Comparison of ENCODE assay signal across 20 cellular contexts in genomic region chr11:9019861-9020260, GRCh38.
"Had no signal": no experiment of that assay in that cellular context is flagged by ENCODE, and none has a peak within 500 bp of the region (broad histone marks: within the 10 kb centered on the region; RNA-seq: fewer than 3 reads in every experiment).

No MANE protein-coding gene starts in this region.

- H3K27me3 Mint-ChIP-seq: dendritic cell treated with granulocyte-macrophage colony-stimulating factor and Interleukin-4, amounts not matched to agents 40 ng/mL and 50 ng/mL, for 4 days had no signal

- H3K27ac ChIP-seq: colonic mucosa, epithelial cell of prostate, foreskin keratinocyte, gastroesophageal sphincter, heart right ventricle, left lung, lower lobe of right lung had no signal

- H3K4me3 Mint-ChIP-seq: dendritic cell treated with granulocyte-macrophage colony-stimulating factor and Interleukin-4, amounts not matched to agents 40 ng/mL and 50 ng/mL, for 4 days; effector memory CD8-positive, alpha-beta T cell; endodermal cell; mesothelial cell of epicardium had no signal

- H3K4me1 Mint-ChIP-seq: endodermal cell, mesothelial cell of epicardium had no signal

- H3K9me3 Mint-ChIP-seq: effector memory CD8-positive, alpha-beta T cell; endodermal cell; mesothelial cell of epicardium had no signal

- H3K27ac Mint-ChIP-seq: dendritic cell treated with granulocyte-macrophage colony-stimulating factor and Interleukin-4, amounts not matched to agents 40 ng/mL and 50 ng/mL, for 4 days; effector memory CD8-positive, alpha-beta T cell; endodermal cell; mesothelial cell of epicardium had no signal

- DNase-seq: colonic mucosa; cortex of kidney; effector CD8-positive, alpha-beta T cell; effector memory CD8-positive, alpha-beta T cell; endodermal cell; erythroblast; foreskin keratinocyte; head of caudate nucleus; heart right ventricle; hippocampal formation; left cardiac atrium; left lung; left ventricle myocardium superior; lower lobe of right lung; mesenchymal stem cell; mucosa of descending colon had no signal

- H3K4me3 ChIP-seq: colonic mucosa, gastroesophageal sphincter, heart right ventricle, left lung, lower lobe of right lung, mucosa of descending colon had no signal

- H3K4me1 ChIP-seq: colonic mucosa, foreskin keratinocyte had no signal

- H3K36me3 ChIP-seq: colonic mucosa, gastroesophageal sphincter, heart right ventricle, left lung, lower lobe of right lung had no signal

- H3K9me3 ChIP-seq: colonic mucosa, gastroesophageal sphincter, heart right ventricle, left lung, lower lobe of right lung, mucosa of descending colon had no signal

- H3K27me3 ChIP-seq: colonic mucosa, gastroesophageal sphincter, heart right ventricle, left lung had no signal

- H3K36me3 Mint-ChIP-seq: mesothelial cell of epicardium had no signal
